Comparison of ENCODE assay signal across 1 cellular context in genomic region chr5:61327761-61328753, GRCh38.
TF ChIP-seq lines count a peak whose summit lies in the region.

No MANE protein-coding gene starts in this region.

TF ChIP-seq in GM12878, 131 proteins besides CTCF, POLR2A, EP300 and RAD21 (continued from another document and continues in another):
- 0 out of 2 replicates have a peak, but pooled peaks have one; percentile 12 for TF ChIP-seq REST (IDR thresholded peaks at IDR 0.05; ENCODE audit: low read depth, low read length)
- TF ChIP-seq GATAD2B (conservative IDR thresholded peaks at IDR 0.05; ENCODE audit: low read depth): 0 out of 2 replicates have a peak, but pooled peaks have one; percentile 75
- peak; percentile 49; the same call in 1 of the 2 replicates for TF ChIP-seq ZBED1 (IDR thresholded peaks at IDR 0.05; ENCODE audit: borderline replicate concordance)
- peak; percentile 51; the same call in 1 of the 2 replicates for TF ChIP-seq BACH1 (IDR thresholded peaks at IDR 0.05; ENCODE audit: borderline replicate concordance)
- no peak for TF ChIP-seq BRCA1 (IDR thresholded peaks at IDR 0.05; ENCODE audit: low read depth, low read length)
- no peak for TF ChIP-seq RAD51 (IDR thresholded peaks at IDR 0.05)
- TF ChIP-seq JUND (IDR thresholded peaks at IDR 0.05; ENCODE audit: low read depth, low read length): 0 out of 2 replicates have a peak, but pooled peaks have one; percentile 47
- peak; percentile 83; the same call in 1 of the 2 replicates for TF ChIP-seq CREM (IDR thresholded peaks at IDR 0.05; ENCODE audit: low read depth)
- peak in 1 of 2 experiments; percentile 48; a peak in 1 of 3 replicates for TF ChIP-seq EGR1 (IDR thresholded peaks at IDR 0.05; ENCODE audit: borderline replicate concordance in 1 of 2, low read depth in 2 of 2, low read length in 2 of 2)
- peak; percentile 92 for TF ChIP-seq DPF2 (IDR thresholded peaks at IDR 0.05)
- peak; percentile 79 for TF ChIP-seq CREB1 (IDR thresholded peaks at IDR 0.05; ENCODE audit: low read depth)
- peak; percentile 64 for TF ChIP-seq MEF2B (IDR thresholded peaks at IDR 0.05; ENCODE audit: partially characterized antibody, poor library complexity, severe bottlenecking)
- no peak for TF ChIP-seq SUZ12 (IDR thresholded peaks at IDR 0.05; ENCODE audit: unreplicated experiment)
- TF ChIP-seq TAF1 (IDR thresholded peaks at IDR 0.05; ENCODE audit: borderline replicate concordance, low read depth, low read length): no peak
- TF ChIP-seq, protein P1, sequence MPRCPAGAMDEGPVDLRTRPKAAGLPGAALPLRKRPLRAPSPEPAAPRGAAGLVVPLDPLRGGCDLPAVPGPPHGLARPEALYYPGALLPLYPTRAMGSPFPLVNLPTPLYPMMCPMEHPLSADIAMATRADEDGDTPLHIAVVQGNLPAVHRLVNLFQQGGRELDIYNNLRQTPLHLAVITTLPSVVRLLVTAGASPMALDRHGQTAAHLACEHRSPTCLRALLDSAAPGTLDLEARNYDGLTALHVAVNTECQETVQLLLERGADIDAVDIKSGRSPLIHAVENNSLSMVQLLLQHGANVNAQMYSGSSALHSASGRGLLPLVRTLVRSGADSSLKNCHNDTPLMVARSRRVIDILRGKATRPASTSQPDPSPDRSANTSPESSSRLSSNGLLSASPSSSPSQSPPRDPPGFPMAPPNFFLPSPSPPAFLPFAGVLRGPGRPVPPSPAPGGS (IDR thresholded peaks at IDR 0.05; ENCODE audit: borderline replicate concordance, insufficient read depth, low read depth, low read length, poor library complexity, severe bottlenecking): no peak
- TF ChIP-seq, protein P2, sequence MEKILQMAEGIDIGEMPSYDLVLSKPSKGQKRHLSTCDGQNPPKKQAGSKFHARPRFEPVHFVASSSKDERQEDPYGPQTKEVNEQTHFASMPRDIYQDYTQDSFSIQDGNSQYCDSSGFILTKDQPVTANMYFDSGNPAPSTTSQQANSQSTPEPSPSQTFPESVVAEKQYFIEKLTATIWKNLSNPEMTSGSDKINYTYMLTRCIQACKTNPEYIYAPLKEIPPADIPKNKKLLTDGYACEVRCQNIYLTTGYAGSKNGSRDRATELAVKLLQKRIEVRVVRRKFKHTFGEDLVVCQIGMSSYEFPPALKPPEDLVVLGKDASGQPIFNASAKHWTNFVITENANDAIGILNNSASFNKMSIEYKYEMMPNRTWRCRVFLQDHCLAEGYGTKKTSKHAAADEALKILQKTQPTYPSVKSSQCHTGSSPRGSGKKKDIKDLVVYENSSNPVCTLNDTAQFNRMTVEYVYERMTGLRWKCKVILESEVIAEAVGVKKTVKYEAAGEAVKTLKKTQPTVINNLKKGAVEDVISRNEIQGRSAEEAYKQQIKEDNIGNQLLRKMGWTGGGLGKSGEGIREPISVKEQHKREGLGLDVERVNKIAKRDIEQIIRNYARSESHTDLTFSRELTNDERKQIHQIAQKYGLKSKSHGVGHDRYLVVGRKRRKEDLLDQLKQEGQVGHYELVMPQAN (conservative IDR thresholded peaks at IDR 0.05): no peak
- TF ChIP-seq SMC3 (IDR thresholded peaks at IDR 0.05; ENCODE audit: borderline replicate concordance, low read length): no peak
- TF ChIP-seq NFIC (IDR thresholded peaks at IDR 0.05; ENCODE audit: low read depth, low read length): peak; percentile 95
- no peak for TF ChIP-seq TBL1XR1 (IDR thresholded peaks at IDR 0.05; ENCODE audit: low read depth, low read length)
- no peak for TF ChIP-seq KAT2A (conservative IDR thresholded peaks at IDR 0.05; ENCODE audit: control insufficient read depth, low read depth, low read length)
- peak; percentile 78 for TF ChIP-seq ZNF24 (IDR thresholded peaks at IDR 0.05)
- TF ChIP-seq SPI1 (IDR thresholded peaks at IDR 0.05; ENCODE audit: borderline replicate concordance, insufficient read depth, low read depth, low read length): peak; percentile 72
- TF ChIP-seq CHD1 (IDR thresholded peaks at IDR 0.05; ENCODE audit: low read depth, low read length): no peak
- TF ChIP-seq ZZZ3 (IDR thresholded peaks at IDR 0.05; ENCODE audit: control insufficient read depth, insufficient read length, low read depth): no peak
- peak; percentile 57; the same call in 1 of the 2 replicates for TF ChIP-seq NR2F1 (conservative IDR thresholded peaks at IDR 0.05)
- TF ChIP-seq MYB (IDR thresholded peaks at IDR 0.05; ENCODE audit: borderline replicate concordance, low read depth, low read length): no peak
- peak; percentile 86 for TF ChIP-seq JUNB (IDR thresholded peaks at IDR 0.05)
- 0 out of 2 replicates have a peak, but pooled peaks have one; percentile 45 for TF ChIP-seq NBN (IDR thresholded peaks at IDR 0.05)
- no peak; the same call in 1 of the 2 replicates for TF ChIP-seq MLLT1 (IDR thresholded peaks at IDR 0.05)
- TF ChIP-seq SMAD5 (IDR thresholded peaks at IDR 0.05; ENCODE audit: low read depth): no peak
- no peak for TF ChIP-seq RB1 (IDR thresholded peaks at IDR 0.05; ENCODE audit: borderline replicate concordance)
- TF ChIP-seq, protein P3, sequence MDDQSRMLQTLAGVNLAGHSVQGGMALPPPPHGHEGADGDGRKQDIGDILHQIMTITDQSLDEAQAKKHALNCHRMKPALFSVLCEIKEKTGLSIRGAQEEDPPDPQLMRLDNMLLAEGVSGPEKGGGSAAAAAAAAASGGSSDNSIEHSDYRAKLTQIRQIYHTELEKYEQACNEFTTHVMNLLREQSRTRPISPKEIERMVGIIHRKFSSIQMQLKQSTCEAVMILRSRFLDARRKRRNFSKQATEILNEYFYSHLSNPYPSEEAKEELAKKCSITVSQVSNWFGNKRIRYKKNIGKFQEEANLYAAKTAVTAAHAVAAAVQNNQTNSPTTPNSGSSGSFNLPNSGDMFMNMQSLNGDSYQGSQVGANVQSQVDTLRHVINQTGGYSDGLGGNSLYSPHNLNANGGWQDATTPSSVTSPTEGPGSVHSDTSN (IDR thresholded peaks at IDR 0.05; ENCODE audit: insufficient replicate concordance, low read depth, low read length): no peak
- TF ChIP-seq SREBF2 (IDR thresholded peaks at IDR 0.05; ENCODE audit: low read length): no peak
- TF ChIP-seq BMI1 (IDR thresholded peaks at IDR 0.05; ENCODE audit: borderline replicate concordance): no peak
- TF ChIP-seq SMAD1 (IDR thresholded peaks at IDR 0.05; ENCODE audit: low read depth, partially characterized antibody): no peak
- TF ChIP-seq HDAC2 (IDR thresholded peaks at IDR 0.05): no peak
- no peak for TF ChIP-seq PAX8 (IDR thresholded peaks at IDR 0.05)
- peak; percentile 71 for TF ChIP-seq FOXM1 (IDR thresholded peaks at IDR 0.05; ENCODE audit: low read depth, low read length)
- peak; percentile 98 for TF ChIP-seq EED (IDR thresholded peaks at IDR 0.05; ENCODE audit: low read depth)
- peak; percentile 71 for TF ChIP-seq ATF7 (IDR thresholded peaks at IDR 0.05; ENCODE audit: low read depth)
- TF ChIP-seq LARP7 (IDR thresholded peaks at IDR 0.05): no peak
- TF ChIP-seq BHLHE40 (IDR thresholded peaks at IDR 0.05; ENCODE audit: borderline replicate concordance in 1 of 2, low read depth in 2 of 2, low read length in 1 of 2): peak in 1 of 2 experiments; percentile 61; a peak in 2 of 4 replicates
- TF ChIP-seq GABPA (IDR thresholded peaks at IDR 0.05; ENCODE audit: low read depth): peak; percentile 50; the same call in 1 of the 2 replicates
- no peak for TF ChIP-seq FOS (IDR thresholded peaks at IDR 0.05; ENCODE audit: borderline replicate concordance, extremely low read depth, insufficient read length)
- TF ChIP-seq CBFB (IDR thresholded peaks at IDR 0.05; ENCODE audit: low read depth): peak; percentile 82; the same call in 1 of the 2 replicates
- TF ChIP-seq SUPT20H (IDR thresholded peaks at IDR 0.05; ENCODE audit: borderline replicate concordance, control insufficient read depth, low read depth, low read length): no peak
- TF ChIP-seq IKZF2 (IDR thresholded peaks at IDR 0.05): peak; percentile 93 to 94
- TF ChIP-seq, protein P4, sequence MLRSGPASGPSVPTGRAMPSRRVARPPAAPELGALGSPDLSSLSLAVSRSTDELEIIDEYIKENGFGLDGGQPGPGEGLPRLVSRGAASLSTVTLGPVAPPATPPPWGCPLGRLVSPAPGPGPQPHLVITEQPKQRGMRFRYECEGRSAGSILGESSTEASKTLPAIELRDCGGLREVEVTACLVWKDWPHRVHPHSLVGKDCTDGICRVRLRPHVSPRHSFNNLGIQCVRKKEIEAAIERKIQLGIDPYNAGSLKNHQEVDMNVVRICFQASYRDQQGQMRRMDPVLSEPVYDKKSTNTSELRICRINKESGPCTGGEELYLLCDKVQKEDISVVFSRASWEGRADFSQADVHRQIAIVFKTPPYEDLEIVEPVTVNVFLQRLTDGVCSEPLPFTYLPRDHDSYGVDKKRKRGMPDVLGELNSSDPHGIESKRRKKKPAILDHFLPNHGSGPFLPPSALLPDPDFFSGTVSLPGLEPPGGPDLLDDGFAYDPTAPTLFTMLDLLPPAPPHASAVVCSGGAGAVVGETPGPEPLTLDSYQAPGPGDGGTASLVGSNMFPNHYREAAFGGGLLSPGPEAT (IDR thresholded peaks at IDR 0.05; ENCODE audit: low read depth): peak; percentile 60
- TF ChIP-seq MTA3 (IDR thresholded peaks at IDR 0.05; ENCODE audit: borderline replicate concordance, low read length): peak; percentile 89
- TF ChIP-seq, protein P5, sequence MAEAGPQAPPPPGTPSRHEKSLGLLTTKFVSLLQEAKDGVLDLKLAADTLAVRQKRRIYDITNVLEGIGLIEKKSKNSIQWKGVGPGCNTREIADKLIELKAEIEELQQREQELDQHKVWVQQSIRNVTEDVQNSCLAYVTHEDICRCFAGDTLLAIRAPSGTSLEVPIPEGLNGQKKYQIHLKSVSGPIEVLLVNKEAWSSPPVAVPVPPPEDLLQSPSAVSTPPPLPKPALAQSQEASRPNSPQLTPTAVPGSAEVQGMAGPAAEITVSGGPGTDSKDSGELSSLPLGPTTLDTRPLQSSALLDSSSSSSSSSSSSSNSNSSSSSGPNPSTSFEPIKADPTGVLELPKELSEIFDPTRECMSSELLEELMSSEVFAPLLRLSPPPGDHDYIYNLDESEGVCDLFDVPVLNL (IDR thresholded peaks at IDR 0.05; ENCODE audit: low read depth, low read length): no peak
- TF ChIP-seq WRNIP1 (IDR thresholded peaks at IDR 0.05; ENCODE audit: borderline replicate concordance, low read depth, low read length): no peak
- no peak for TF ChIP-seq CBX3 (IDR thresholded peaks at IDR 0.05; ENCODE audit: borderline replicate concordance, low read depth)
- TF ChIP-seq, protein P6, sequence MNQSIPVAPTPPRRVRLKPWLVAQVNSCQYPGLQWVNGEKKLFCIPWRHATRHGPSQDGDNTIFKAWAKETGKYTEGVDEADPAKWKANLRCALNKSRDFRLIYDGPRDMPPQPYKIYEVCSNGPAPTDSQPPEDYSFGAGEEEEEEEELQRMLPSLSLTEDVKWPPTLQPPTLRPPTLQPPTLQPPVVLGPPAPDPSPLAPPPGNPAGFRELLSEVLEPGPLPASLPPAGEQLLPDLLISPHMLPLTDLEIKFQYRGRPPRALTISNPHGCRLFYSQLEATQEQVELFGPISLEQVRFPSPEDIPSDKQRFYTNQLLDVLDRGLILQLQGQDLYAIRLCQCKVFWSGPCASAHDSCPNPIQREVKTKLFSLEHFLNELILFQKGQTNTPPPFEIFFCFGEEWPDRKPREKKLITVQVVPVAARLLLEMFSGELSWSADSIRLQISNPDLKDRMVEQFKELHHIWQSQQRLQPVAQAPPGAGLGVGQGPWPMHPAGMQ (IDR thresholded peaks at IDR 0.05; ENCODE audit: borderline replicate concordance): no peak
- TF ChIP-seq, protein P7, sequence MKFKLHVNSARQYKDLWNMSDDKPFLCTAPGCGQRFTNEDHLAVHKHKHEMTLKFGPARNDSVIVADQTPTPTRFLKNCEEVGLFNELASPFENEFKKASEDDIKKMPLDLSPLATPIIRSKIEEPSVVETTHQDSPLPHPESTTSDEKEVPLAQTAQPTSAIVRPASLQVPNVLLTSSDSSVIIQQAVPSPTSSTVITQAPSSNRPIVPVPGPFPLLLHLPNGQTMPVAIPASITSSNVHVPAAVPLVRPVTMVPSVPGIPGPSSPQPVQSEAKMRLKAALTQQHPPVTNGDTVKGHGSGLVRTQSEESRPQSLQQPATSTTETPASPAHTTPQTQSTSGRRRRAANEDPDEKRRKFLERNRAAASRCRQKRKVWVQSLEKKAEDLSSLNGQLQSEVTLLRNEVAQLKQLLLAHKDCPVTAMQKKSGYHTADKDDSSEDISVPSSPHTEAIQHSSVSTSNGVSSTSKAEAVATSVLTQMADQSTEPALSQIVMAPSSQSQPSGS (IDR thresholded peaks at IDR 0.05; ENCODE audit: low read length): peak; percentile 79
- TF ChIP-seq TARDBP (IDR thresholded peaks at IDR 0.05; ENCODE audit: borderline replicate concordance): no peak
- TF ChIP-seq HDGF (IDR thresholded peaks at IDR 0.05): no peak
